In the genomic region with DNA sequence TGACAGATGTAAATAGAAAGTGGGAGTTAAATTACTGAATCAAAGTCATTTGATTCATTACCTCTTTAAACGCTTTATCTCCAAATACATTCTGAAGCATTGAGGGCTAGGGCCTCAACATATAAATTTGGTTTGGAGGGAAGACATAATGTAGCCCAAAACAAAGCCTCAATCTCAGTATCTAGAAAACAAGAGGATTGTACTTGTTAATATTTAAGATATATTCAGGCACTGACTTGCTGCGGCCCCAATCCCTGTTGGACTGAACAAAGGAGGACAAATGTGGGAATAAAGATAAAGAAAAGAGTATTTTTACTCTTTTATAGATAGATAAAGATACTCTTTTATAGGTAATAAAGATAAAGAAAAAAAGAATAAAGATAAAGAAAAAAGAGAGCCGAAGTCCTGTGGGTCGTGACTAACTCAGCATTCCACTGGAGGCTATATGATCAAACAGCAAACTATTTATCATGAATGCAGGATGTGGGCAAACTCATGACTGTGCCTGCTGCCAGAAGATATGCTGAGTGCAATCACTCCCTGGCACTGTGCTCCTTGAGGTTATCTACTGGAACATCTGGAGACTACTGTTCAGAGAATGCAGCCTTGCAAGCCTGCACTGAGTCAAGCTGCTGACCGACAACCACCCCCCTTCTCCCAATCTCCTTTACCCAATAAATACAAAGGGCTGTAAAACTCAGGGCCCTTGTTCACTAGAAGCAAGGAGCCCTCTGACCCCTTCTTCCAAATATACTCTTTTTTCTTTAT, we compare ENCODE assay signal across 1 cellular context.
TF ChIP-seq lines count a peak whose summit lies in the region.

No MANE protein-coding gene starts in this region.

TF ChIP-seq in K562, 482 proteins besides CTCF, POLR2A, EP300 and RAD21 (continued from another document and continues in another):
- TF ChIP-seq, protein P1, sequence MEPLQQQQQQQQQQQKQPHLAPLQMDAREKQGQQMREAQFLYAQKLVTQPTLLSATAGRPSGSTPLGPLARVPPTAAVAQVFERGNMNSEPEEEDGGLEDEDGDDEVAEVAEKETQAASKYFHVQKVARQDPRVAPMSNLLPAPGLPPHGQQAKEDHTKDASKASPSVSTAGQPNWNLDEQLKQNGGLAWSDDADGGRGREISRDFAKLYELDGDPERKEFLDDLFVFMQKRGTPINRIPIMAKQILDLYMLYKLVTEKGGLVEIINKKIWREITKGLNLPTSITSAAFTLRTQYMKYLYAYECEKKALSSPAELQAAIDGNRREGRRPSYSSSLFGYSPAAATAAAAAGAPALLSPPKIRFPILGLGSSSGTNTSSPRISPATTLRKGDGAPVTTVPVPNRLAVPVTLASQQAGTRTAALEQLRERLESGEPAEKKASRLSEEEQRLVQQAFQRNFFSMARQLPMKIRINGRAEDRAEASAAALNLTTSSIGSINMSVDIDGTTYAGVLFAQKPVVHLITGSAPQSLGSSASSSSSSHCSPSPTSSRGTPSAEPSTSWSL (CRISPR knock-in tag; IDR thresholded peaks at IDR 0.05; ENCODE audit: borderline replicate concordance): no peak
- no peak for TF ChIP-seq ZFP91 (CRISPR knock-in tag; IDR thresholded peaks at IDR 0.05)
- no peak for TF ChIP-seq POLR2B (IDR thresholded peaks at IDR 0.05; ENCODE audit: low read depth, partially characterized antibody)
- TF ChIP-seq FOXA1 (IDR thresholded peaks at IDR 0.05; ENCODE audit: borderline replicate concordance): no peak
- TF ChIP-seq NR2C2 (CRISPR knock-in tag; IDR thresholded peaks at IDR 0.05): no peak
- TF ChIP-seq NR2C2 (tag; IDR thresholded peaks at IDR 0.05): peak; percentile 76
- no peak for TF ChIP-seq RNF219 (CRISPR knock-in tag; IDR thresholded peaks at IDR 0.05)
- TF ChIP-seq TRIM28 (IDR thresholded peaks at IDR 0.05): peak; percentile 77; the same call in 1 of the 2 replicates
- TF ChIP-seq CHD2 (IDR thresholded peaks at IDR 0.05; ENCODE audit: low read depth, low read length): no peak
- TF ChIP-seq ZC3H8 (IDR thresholded peaks at IDR 0.05): 0 out of 2 replicates have a peak, but pooled peaks have one; percentile 38
- no peak for TF ChIP-seq SLC30A9 (CRISPR knock-in tag; IDR thresholded peaks at IDR 0.05)
- TF ChIP-seq ZSCAN32 (CRISPR knock-in tag; IDR thresholded peaks at IDR 0.05): no peak
- peak; percentile 94 for TF ChIP-seq ZNF197 (CRISPR knock-in tag; IDR thresholded peaks at IDR 0.05; ENCODE audit: low read depth)
- TF ChIP-seq, protein P2, sequence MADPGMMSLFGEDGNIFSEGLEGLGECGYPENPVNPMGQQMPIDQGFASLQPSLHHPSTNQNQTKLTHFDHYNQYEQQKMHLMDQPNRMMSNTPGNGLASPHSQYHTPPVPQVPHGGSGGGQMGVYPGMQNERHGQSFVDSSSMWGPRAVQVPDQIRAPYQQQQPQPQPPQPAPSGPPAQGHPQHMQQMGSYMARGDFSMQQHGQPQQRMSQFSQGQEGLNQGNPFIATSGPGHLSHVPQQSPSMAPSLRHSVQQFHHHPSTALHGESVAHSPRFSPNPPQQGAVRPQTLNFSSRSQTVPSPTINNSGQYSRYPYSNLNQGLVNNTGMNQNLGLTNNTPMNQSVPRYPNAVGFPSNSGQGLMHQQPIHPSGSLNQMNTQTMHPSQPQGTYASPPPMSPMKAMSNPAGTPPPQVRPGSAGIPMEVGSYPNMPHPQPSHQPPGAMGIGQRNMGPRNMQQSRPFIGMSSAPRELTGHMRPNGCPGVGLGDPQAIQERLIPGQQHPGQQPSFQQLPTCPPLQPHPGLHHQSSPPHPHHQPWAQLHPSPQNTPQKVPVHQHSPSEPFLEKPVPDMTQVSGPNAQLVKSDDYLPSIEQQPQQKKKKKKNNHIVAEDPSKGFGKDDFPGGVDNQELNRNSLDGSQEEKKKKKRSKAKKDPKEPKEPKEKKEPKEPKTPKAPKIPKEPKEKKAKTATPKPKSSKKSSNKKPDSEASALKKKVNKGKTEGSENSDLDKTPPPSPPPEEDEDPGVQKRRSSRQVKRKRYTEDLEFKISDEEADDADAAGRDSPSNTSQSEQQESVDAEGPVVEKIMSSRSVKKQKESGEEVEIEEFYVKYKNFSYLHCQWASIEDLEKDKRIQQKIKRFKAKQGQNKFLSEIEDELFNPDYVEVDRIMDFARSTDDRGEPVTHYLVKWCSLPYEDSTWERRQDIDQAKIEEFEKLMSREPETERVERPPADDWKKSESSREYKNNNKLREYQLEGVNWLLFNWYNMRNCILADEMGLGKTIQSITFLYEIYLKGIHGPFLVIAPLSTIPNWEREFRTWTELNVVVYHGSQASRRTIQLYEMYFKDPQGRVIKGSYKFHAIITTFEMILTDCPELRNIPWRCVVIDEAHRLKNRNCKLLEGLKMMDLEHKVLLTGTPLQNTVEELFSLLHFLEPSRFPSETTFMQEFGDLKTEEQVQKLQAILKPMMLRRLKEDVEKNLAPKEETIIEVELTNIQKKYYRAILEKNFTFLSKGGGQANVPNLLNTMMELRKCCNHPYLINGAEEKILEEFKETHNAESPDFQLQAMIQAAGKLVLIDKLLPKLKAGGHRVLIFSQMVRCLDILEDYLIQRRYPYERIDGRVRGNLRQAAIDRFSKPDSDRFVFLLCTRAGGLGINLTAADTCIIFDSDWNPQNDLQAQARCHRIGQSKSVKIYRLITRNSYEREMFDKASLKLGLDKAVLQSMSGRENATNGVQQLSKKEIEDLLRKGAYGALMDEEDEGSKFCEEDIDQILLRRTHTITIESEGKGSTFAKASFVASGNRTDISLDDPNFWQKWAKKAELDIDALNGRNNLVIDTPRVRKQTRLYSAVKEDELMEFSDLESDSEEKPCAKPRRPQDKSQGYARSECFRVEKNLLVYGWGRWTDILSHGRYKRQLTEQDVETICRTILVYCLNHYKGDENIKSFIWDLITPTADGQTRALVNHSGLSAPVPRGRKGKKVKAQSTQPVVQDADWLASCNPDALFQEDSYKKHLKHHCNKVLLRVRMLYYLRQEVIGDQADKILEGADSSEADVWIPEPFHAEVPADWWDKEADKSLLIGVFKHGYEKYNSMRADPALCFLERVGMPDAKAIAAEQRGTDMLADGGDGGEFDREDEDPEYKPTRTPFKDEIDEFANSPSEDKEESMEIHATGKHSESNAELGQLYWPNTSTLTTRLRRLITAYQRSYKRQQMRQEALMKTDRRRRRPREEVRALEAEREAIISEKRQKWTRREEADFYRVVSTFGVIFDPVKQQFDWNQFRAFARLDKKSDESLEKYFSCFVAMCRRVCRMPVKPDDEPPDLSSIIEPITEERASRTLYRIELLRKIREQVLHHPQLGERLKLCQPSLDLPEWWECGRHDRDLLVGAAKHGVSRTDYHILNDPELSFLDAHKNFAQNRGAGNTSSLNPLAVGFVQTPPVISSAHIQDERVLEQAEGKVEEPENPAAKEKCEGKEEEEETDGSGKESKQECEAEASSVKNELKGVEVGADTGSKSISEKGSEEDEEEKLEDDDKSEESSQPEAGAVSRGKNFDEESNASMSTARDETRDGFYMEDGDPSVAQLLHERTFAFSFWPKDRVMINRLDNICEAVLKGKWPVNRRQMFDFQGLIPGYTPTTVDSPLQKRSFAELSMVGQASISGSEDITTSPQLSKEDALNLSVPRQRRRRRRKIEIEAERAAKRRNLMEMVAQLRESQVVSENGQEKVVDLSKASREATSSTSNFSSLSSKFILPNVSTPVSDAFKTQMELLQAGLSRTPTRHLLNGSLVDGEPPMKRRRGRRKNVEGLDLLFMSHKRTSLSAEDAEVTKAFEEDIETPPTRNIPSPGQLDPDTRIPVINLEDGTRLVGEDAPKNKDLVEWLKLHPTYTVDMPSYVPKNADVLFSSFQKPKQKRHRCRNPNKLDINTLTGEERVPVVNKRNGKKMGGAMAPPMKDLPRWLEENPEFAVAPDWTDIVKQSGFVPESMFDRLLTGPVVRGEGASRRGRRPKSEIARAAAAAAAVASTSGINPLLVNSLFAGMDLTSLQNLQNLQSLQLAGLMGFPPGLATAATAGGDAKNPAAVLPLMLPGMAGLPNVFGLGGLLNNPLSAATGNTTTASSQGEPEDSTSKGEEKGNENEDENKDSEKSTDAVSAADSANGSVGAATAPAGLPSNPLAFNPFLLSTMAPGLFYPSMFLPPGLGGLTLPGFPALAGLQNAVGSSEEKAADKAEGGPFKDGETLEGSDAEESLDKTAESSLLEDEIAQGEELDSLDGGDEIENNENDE (IDR thresholded peaks at IDR 0.05; ENCODE audit: low read depth, low read length): no peak
- no peak for TF ChIP-seq ZNF75A (CRISPR knock-in tag; IDR thresholded peaks at IDR 0.05)
- no peak for TF ChIP-seq ZNF140 (CRISPR knock-in tag; IDR thresholded peaks at IDR 0.05)
- TF ChIP-seq, protein P3, sequence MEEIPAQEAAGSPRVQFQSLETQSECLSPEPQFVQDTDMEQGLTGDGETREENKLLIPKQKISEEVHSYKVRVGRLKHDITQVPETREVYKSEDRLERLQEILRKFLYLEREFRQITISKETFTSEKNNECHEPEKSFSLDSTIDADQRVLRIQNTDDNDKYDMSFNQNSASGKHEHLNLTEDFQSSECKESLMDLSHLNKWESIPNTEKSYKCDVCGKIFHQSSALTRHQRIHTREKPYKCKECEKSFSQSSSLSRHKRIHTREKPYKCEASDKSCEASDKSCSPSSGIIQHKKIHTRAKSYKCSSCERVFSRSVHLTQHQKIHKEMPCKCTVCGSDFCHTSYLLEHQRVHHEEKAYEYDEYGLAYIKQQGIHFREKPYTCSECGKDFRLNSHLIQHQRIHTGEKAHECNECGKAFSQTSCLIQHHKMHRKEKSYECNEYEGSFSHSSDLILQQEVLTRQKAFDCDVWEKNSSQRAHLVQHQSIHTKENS (CRISPR knock-in tag; IDR thresholded peaks at IDR 0.05): no peak
- peak; percentile 98 to 99 for TF ChIP-seq TRIM24 (IDR thresholded peaks at IDR 0.05)
- no peak for TF ChIP-seq JUNB (CRISPR knock-in tag; conservative IDR thresholded peaks at IDR 0.05)
- no peak for TF ChIP-seq STAT5B (CRISPR knock-in tag; IDR thresholded peaks at IDR 0.05)
- TF ChIP-seq YY1 (IDR thresholded peaks at IDR 0.05; ENCODE audit: borderline replicate concordance in 1 of 3, control insufficient read depth in 1 of 3, extremely low read depth in 1 of 3, insufficient read depth in 3 of 3, insufficient read length in 1 of 3, insufficient replicate concordance in 2 of 3, low read depth in 1 of 3, low read length in 2 of 3): no peak
- TF ChIP-seq, protein P4, sequence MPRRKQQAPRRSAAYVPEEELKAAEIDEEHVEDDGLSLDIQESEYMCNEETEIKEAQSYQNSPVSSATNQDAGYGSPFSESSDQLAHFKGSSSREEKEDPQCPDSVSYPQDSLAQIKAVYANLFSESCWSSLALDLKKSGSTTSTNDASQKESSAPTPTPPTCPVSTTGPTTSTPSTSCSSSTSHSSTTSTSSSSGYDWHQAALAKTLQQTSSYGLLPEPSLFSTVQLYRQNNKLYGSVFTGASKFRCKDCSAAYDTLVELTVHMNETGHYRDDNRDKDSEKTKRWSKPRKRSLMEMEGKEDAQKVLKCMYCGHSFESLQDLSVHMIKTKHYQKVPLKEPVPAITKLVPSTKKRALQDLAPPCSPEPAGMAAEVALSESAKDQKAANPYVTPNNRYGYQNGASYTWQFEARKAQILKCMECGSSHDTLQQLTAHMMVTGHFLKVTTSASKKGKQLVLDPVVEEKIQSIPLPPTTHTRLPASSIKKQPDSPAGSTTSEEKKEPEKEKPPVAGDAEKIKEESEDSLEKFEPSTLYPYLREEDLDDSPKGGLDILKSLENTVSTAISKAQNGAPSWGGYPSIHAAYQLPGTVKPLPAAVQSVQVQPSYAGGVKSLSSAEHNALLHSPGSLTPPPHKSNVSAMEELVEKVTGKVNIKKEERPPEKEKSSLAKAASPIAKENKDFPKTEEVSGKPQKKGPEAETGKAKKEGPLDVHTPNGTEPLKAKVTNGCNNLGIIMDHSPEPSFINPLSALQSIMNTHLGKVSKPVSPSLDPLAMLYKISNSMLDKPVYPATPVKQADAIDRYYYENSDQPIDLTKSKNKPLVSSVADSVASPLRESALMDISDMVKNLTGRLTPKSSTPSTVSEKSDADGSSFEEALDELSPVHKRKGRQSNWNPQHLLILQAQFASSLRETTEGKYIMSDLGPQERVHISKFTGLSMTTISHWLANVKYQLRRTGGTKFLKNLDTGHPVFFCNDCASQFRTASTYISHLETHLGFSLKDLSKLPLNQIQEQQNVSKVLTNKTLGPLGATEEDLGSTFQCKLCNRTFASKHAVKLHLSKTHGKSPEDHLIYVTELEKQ (CRISPR knock-in tag; IDR thresholded peaks at IDR 0.05): no peak
- TF ChIP-seq PKNOX1 (IDR thresholded peaks at IDR 0.05): peak; percentile 53; the same call in 1 of the 2 replicates
- TF ChIP-seq RFX5 (IDR thresholded peaks at IDR 0.05; ENCODE audit: low read depth, low read length): no peak
- TF ChIP-seq RBBP5 (IDR thresholded peaks at IDR 0.05; ENCODE audit: borderline replicate concordance, insufficient read depth, low read length, poor library complexity, severe bottlenecking): no peak
- no peak for TF ChIP-seq NR3C1 (CRISPR knock-in tag; IDR thresholded peaks at IDR 0.05)
- TF ChIP-seq DNMT1 (IDR thresholded peaks at IDR 0.05): no peak
- no peak for TF ChIP-seq ZNF165 (CRISPR knock-in tag; IDR thresholded peaks at IDR 0.05; ENCODE audit: borderline replicate concordance)
- no peak for TF ChIP-seq CAMTA2 (CRISPR knock-in tag; conservative IDR thresholded peaks at IDR 0.05)
- TF ChIP-seq ZNF668 (CRISPR knock-in tag; IDR thresholded peaks at IDR 0.05): no peak
- TF ChIP-seq GTF2F1 (IDR thresholded peaks at IDR 0.05; ENCODE audit: low read depth, low read length): no peak
